Comparison of ENCODE assay signal across 8 cellular contexts in the genomic region with DNA sequence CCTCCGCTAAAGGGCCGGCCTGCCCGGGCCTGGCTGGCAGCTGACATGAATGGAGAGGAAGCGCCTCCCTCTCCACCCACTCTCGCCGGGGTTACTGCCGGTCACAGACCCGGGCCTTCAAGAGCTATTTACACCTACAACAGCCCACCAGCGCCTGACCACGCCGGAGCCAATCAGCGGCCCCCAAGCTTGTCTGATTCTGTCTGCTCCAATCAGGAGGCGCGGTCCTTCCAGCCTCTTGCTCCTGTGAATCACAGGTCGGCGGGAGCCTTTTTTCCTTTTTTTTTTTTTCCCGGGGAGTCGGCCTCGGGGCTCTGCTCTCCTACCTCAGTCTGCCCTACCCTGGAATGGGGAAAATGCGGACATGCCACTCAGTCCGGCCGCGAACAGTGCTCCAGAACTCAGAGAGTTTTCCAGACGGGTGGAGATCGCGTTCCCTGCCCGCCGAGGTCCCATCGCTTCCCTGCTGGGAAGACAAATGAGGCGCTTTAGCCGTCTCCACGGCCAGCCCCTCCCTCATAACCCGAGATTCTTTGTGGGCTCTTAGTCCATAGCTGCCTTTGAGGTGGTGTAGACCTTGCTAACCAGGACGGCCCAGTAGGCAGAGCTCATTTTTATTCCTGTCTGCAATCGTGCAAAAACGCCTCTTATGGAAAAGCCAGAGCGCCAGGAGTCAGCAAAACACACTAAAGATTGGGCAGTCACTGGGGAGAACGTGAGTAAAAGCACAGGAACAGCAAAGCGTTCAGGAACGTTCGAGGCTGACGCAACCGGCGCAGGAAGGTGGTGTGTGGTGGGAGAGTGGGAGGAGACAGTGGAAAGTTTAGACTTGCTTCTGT. TPM values are rescaled to one million over a fixed set of nuclear protein-coding genes. Genes with fewer than 3 reads are reported as not detected.
DNase-seq lines count a peak whose midpoint lies in the region; ATAC-seq and TF ChIP-seq lines count a peak whose summit lies in the region.

No MANE protein-coding gene starts in this region.

- H3K9me2 ChIP-seq in SK-N-SH = no peaks in the 10 kb centered on the region

- H3K4me1 ChIP-seq in SK-N-SH (ENCODE audit: control insufficient read depth in 1 of 2, insufficient read depth in 2 of 2, low read depth in 1 of 2, low read length in 1 of 2) = peaks cover 20 to 27% of the 10 kb centered on the region in 2 experiments
- peaks cover 35% of the 10 kb centered on the region for H3K4me1 ChIP-seq in osteoblast (ENCODE audit: insufficient read depth, low read length)
- H3K4me1 ChIP-seq in thoracic aorta (ENCODE audit: control insufficient read depth in 1 of 2, low read depth in 2 of 2) = peaks cover 19 to 41% of the 10 kb centered on the region in 2 donors

- peak; percentile 92 for ATAC-seq in HG02610 (IDR thresholded peaks at IDR 0.05; ENCODE audit: unreplicated experiment)
- ATAC-seq in thoracic aorta (ENCODE audit: insufficient number of reproducible peaks, low FRiP score, low read depth) = peak; percentile 95

- peaks cover 37% of the 10 kb centered on the region for H3K4me1 Mint-ChIP-seq in activated naive CD8-positive, alpha-beta T cell treated with anti-CD3 and anti-CD28 coated beads for 36 hours

- TF ChIP-seq EP300 in SK-N-SH (IDR thresholded peaks at IDR 0.05; ENCODE audit: borderline replicate concordance in 1 of 2, low read depth in 1 of 2, low read length in 1 of 2) = peak; percentile 7 to 12; a peak in 1 of 4 replicates

- TF ChIP-seq CTCF in GM10266 (IDR thresholded peaks at IDR 0.05; ENCODE audit: control insufficient read depth, insufficient read depth, low read depth, missing control alignments) = no peak
- no peak for TF ChIP-seq CTCF in SK-N-SH (IDR thresholded peaks at IDR 0.05)
- TF ChIP-seq CTCF in osteoblast (IDR thresholded peaks at IDR 0.05; ENCODE audit: extremely low read depth, low read depth, low read length) = no peak
- no peak for TF ChIP-seq CTCF in thoracic aorta (IDR thresholded peaks at IDR 0.05)

- intact Hi-C loops in head of caudate nucleus (cut with DNase I) = no loop called here

- POLR2A ChIA-PET in SK-N-SH (lab: Yijun Ruan, JAX) = interaction anchor here (0.6 to 2.8 kb wide), 16 partner anchors 9 to 918 kb away, joined by 3 to 53 read pairs (median 3); a partner anchor contains a TSS

- H3K9me3 ChIP-seq in SK-N-SH (no peaks in the 10 kb centered on the region), osteoblast (ENCODE audit: low read depth, low read length) (no peaks in the 10 kb centered on the region), thoracic aorta (no peaks in the 10 kb centered on the region)

- peak; percentile 89 for DNase-seq in GM10266 (ENCODE audit: extremely low spot score)
- peak; percentile 86 for DNase-seq in NCI-H1092 (lab: John Stamatoyannopoulos, UW)
- peak; percentile 92 for DNase-seq in SK-N-SH
- peak; percentile 95 for DNase-seq in activated naive CD8-positive, alpha-beta T cell treated with anti-CD3 and anti-CD28 coated beads for 36 hours
- DNase-seq in head of caudate nucleus = peak; percentile 97 to 100 (median 99)
- DNase-seq in osteoblast (ENCODE audit: insufficient read length, low spot score, missing footprints) = peak; percentile 96
- peak; percentile 98 for DNase-seq in thoracic aorta (ENCODE audit: low spot score)

- no peak overlapping the region for H3K27ac Mint-ChIP-seq in activated naive CD8-positive, alpha-beta T cell treated with anti-CD3 and anti-CD28 coated beads for 36 hours

- no peaks in the 10 kb centered on the region for H3K36me3 ChIP-seq in SK-N-SH (replicated peaks in 1 of 2; ENCODE audit: control insufficient read depth in 1 of 2, insufficient read depth in 2 of 2, low read length in 1 of 2)
- H3K36me3 ChIP-seq in osteoblast (ENCODE audit: insufficient read depth, low read length) = no peaks in the 10 kb centered on the region
- H3K36me3 ChIP-seq in thoracic aorta = no peaks in the 10 kb centered on the region

- TF ChIP-seq RAD21 in SK-N-SH (IDR thresholded peaks at IDR 0.05; ENCODE audit: low read length) = peak; percentile 3

- H4K20me1 ChIP-seq in SK-N-SH (ENCODE audit: insufficient read depth) (no peaks in the 10 kb centered on the region), osteoblast (ENCODE audit: insufficient read depth, low read length) (no peaks in the 10 kb centered on the region)

- peaks cover 18% of the 10 kb centered on the region for H3F3A ChIP-seq in SK-N-SH (replicated peaks; ENCODE audit: insufficient read depth)

- H3K36me3 Mint-ChIP-seq in activated naive CD8-positive, alpha-beta T cell treated with anti-CD3 and anti-CD28 coated beads for 36 hours = peaks cover 2% of the 10 kb centered on the region

- H3K9me3 Mint-ChIP-seq in activated naive CD8-positive, alpha-beta T cell treated with anti-CD3 and anti-CD28 coated beads for 36 hours = no peaks in the 10 kb centered on the region

- no peaks in the 10 kb centered on the region for H3K27me3 ChIP-seq in SK-N-SH (ENCODE audit: insufficient read depth)
- no peaks in the 10 kb centered on the region for H3K27me3 ChIP-seq in osteoblast (ENCODE audit: insufficient read depth, low read length)
- H3K27me3 ChIP-seq in thoracic aorta (replicated peaks; ENCODE audit: insufficient read depth) = no peaks in the 10 kb centered on the region

- H3K27me3 Mint-ChIP-seq in activated naive CD8-positive, alpha-beta T cell treated with anti-CD3 and anti-CD28 coated beads for 36 hours = no peaks in the 10 kb centered on the region

- peak overlapping the region; percentile 89 for H3K9ac ChIP-seq in SK-N-SH

- CTCF ChIA-PET in SK-N-SH (lab: Yijun Ruan, JAX) = interaction anchor here (0.6 to 2.0 kb wide), 8 partner anchors 14 to 145 kb away, joined by 3 to 10 read pairs (median 4); a partner anchor contains a TSS

- H3K79me2 ChIP-seq in SK-N-SH (ENCODE audit: insufficient read depth) (no peaks in the 10 kb centered on the region), osteoblast (ENCODE audit: insufficient read depth, low read length) (no peaks in the 10 kb centered on the region)

- WGBS in SK-N-SH (ENCODE audit: low lambda C conversion rate) = 2% methylated on average over 35 of the region's 44 CpGs

- peak overlapping the region; percentile 87 for H3K4me2 ChIP-seq in SK-N-SH
- H3K4me2 ChIP-seq in osteoblast (ENCODE audit: insufficient read depth, low read length) = peak overlapping the region; percentile 91

- H3K27ac ChIP-seq in SK-N-SH (ENCODE audit: low read depth in 2 of 2, low read length in 1 of 2) = peak overlapping the region; percentile 97 to 99
- H3K27ac ChIP-seq in osteoblast (ENCODE audit: low read depth, low read length) = peak overlapping the region; percentile 97
- H3K27ac ChIP-seq in thoracic aorta = peak overlapping the region; percentile 96 to 99

- no peak overlapping the region for H3K4me3 Mint-ChIP-seq in activated naive CD8-positive, alpha-beta T cell treated with anti-CD3 and anti-CD28 coated beads for 36 hours

- H2AFZ ChIP-seq in SK-N-SH (ENCODE audit: low read depth) = peak overlapping the region; percentile 89
- H2AFZ ChIP-seq in osteoblast (ENCODE audit: low read length) = peak overlapping the region; percentile 92

- H3K4me3 ChIP-seq in SK-N-SH (ENCODE audit: low read depth in 2 of 2, low read length in 1 of 2) = peak overlapping the region; percentile 56 to 69
- H3K4me3 ChIP-seq in osteoblast (ENCODE audit: insufficient read depth, low read length) = peak overlapping the region; percentile 73
- peak overlapping the region; percentile 90 for H3K4me3 ChIP-seq in thoracic aorta

TF ChIP-seq in SK-N-SH, 30 proteins besides CTCF, POLR2A, EP300 and RAD21 (continues in another document):
- TF ChIP-seq NRF1 (IDR thresholded peaks at IDR 0.05; ENCODE audit: low read depth, low read length) (peak; percentile 28; the same call in 1 of the 2 replicates), RFX5 (IDR thresholded peaks at IDR 0.05; ENCODE audit: low read length) (peak; percentile 85), YY1 (IDR thresholded peaks at IDR 0.05; ENCODE audit: low read depth) (0 out of 2 replicates have a peak, but pooled peaks have one; percentile 14), ELF1 (IDR thresholded peaks at IDR 0.05) (no peak), JUND (IDR thresholded peaks at IDR 0.05) (peak; percentile 29), NFIC (IDR thresholded peaks at IDR 0.05; ENCODE audit: borderline replicate concordance) (no peak)
- TF ChIP-seq, protein P1, sequence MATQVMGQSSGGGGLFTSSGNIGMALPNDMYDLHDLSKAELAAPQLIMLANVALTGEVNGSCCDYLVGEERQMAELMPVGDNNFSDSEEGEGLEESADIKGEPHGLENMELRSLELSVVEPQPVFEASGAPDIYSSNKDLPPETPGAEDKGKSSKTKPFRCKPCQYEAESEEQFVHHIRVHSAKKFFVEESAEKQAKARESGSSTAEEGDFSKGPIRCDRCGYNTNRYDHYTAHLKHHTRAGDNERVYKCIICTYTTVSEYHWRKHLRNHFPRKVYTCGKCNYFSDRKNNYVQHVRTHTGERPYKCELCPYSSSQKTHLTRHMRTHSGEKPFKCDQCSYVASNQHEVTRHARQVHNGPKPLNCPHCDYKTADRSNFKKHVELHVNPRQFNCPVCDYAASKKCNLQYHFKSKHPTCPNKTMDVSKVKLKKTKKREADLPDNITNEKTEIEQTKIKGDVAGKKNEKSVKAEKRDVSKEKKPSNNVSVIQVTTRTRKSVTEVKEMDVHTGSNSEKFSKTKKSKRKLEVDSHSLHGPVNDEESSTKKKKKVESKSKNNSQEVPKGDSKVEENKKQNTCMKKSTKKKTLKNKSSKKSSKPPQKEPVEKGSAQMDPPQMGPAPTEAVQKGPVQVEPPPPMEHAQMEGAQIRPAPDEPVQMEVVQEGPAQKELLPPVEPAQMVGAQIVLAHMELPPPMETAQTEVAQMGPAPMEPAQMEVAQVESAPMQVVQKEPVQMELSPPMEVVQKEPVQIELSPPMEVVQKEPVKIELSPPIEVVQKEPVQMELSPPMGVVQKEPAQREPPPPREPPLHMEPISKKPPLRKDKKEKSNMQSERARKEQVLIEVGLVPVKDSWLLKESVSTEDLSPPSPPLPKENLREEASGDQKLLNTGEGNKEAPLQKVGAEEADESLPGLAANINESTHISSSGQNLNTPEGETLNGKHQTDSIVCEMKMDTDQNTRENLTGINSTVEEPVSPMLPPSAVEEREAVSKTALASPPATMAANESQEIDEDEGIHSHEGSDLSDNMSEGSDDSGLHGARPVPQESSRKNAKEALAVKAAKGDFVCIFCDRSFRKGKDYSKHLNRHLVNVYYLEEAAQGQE (IDR thresholded peaks at IDR 0.05; ENCODE audit: low read depth, low read length) = peak; percentile 39; the same call in 1 of the 2 replicates

RNA-seq across cellular contexts. Expression of a gene that starts 26.5 kb away (rescaled TPM):
- 19.7 and 26.4 TPM in 2 replicates for polyA plus RNA-seq in SK-N-SH (2012; rRNA removed)
- 20.6 and 24.4 TPM in 2 replicates for polyA plus RNA-seq in SK-N-SH (2012; cell fraction: cytosol; rRNA removed)
- polyA plus RNA-seq in SK-N-SH (2012; cell fraction: nucleus; rRNA removed) = 7.8 and 12.2 TPM in 2 replicates
- 100 to 1,000 TPM; 231 to 232 TPM for total RNA-seq in activated naive CD8-positive, alpha-beta T cell treated with anti-CD3 and anti-CD28 coated beads for 36 hours
- total RNA-seq in osteoblast (672 and 691 TPM in 2 replicates), thoracic aorta (10 to 100 TPM; 12.8 to 16.7 TPM)

RNA-seq across cellular contexts. Expression of a gene that starts 43.5 kb away (rescaled TPM):
- not detected in 2 replicates for polyA plus RNA-seq in SK-N-SH (2012; rRNA removed)
- not detected in 2 replicates for polyA plus RNA-seq in SK-N-SH (2012; cell fraction: cytosol; rRNA removed)
- polyA plus RNA-seq in SK-N-SH (2012; cell fraction: nucleus; rRNA removed) = not detected in 2 replicates
- not detected for total RNA-seq in activated naive CD8-positive, alpha-beta T cell treated with anti-CD3 and anti-CD28 coated beads for 36 hours
- total RNA-seq in osteoblast (not detected in 2 replicates), thoracic aorta (under 1 TPM in 1 of 2 donors, not detected in 1; 0.56 TPM)

Comparison
In these comparisons a context has a peak if more than half of its experiments do, and no peak if none do; other contexts are left out.
1. Peak in every context shown above with its lines: DNase-seq, ATAC-seq, H3K4me3 ChIP-seq and H3K27ac ChIP-seq.
2. RNA of a gene that starts 26.5 kb away (total RNA-seq): 672 to 691 TPM in osteoblast and 231 to 232 TPM in activated naive CD8-positive, alpha-beta T cell treated with anti-CD3 and anti-CD28 coated beads for 36 hours; 12.8 to 16.7 TPM in thoracic aorta; every median in the first group is over 10 times any median in the second.